1 cellular context compared by ENCODE assay signal in genomic region chr5:86617756-86618577, GRCh38.
TF ChIP-seq lines count a peak whose summit lies in the region.

A gene with protein sequence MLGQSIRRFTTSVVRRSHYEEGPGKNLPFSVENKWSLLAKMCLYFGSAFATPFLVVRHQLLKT (plus strand): TSS chr5:86617941. CDS start chr5:86618056, 115 bp downstream.

TF ChIP-seq in HepG2, 621 proteins besides CTCF, POLR2A, EP300 and RAD21 (continued from another document and continues in another):
- TF ChIP-seq, protein P1, sequence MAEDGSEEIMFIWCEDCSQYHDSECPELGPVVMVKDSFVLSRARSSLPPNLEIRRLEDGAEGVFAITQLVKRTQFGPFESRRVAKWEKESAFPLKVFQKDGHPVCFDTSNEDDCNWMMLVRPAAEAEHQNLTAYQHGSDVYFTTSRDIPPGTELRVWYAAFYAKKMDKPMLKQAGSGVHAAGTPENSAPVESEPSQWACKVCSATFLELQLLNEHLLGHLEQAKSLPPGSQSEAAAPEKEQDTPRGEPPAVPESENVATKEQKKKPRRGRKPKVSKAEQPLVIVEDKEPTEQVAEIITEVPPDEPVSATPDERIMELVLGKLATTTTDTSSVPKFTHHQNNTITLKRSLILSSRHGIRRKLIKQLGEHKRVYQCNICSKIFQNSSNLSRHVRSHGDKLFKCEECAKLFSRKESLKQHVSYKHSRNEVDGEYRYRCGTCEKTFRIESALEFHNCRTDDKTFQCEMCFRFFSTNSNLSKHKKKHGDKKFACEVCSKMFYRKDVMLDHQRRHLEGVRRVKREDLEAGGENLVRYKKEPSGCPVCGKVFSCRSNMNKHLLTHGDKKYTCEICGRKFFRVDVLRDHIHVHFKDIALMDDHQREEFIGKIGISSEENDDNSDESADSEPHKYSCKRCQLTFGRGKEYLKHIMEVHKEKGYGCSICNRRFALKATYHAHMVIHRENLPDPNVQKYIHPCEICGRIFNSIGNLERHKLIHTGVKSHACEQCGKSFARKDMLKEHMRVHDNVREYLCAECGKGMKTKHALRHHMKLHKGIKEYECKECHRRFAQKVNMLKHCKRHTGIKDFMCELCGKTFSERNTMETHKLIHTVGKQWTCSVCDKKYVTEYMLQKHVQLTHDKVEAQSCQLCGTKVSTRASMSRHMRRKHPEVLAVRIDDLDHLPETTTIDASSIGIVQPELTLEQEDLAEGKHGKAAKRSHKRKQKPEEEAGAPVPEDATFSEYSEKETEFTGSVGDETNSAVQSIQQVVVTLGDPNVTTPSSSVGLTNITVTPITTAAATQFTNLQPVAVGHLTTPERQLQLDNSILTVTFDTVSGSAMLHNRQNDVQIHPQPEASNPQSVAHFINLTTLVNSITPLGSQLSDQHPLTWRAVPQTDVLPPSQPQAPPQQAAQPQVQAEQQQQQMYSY (CRISPR knock-in tag; IDR thresholded peaks at IDR 0.05): no peak
- TF ChIP-seq, protein P2, sequence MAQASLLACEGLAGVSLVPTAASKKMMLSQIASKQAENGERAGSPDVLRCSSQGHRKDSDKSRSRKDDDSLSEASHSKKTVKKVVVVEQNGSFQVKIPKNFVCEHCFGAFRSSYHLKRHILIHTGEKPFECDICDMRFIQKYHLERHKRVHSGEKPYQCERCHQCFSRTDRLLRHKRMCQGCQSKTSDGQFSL (CRISPR knock-in tag; IDR thresholded peaks at IDR 0.05): no peak
- peak; percentile 99 for TF ChIP-seq CREM (IDR thresholded peaks at IDR 0.05)
- no peak for TF ChIP-seq CREM (CRISPR knock-in tag; IDR thresholded peaks at IDR 0.05)
- peak; percentile 95 for TF ChIP-seq ZFY (CRISPR knock-in tag; IDR thresholded peaks at IDR 0.05)
- TF ChIP-seq PHF20 (CRISPR knock-in tag; IDR thresholded peaks at IDR 0.05): peak; percentile 84
- TF ChIP-seq AGO2 (optimal IDR thresholded peaks at IDR 0.05; ENCODE audit: low read depth, low read length): peak; percentile 70
- TF ChIP-seq XRCC5 (optimal IDR thresholded peaks at IDR 0.05; ENCODE audit: low read length): peak; percentile 72
- no peak for TF ChIP-seq ZBTB4 (CRISPR knock-in tag; IDR thresholded peaks at IDR 0.05; ENCODE audit: borderline replicate concordance)
- TF ChIP-seq ZNF574 (CRISPR knock-in tag; IDR thresholded peaks at IDR 0.05): peak; percentile 92
- no peak for TF ChIP-seq HNRNPUL1 (IDR thresholded peaks at IDR 0.05; ENCODE audit: low read depth, low read length)
- TF ChIP-seq ZNF879 (CRISPR knock-in tag; IDR thresholded peaks at IDR 0.05): 0 out of 2 replicates have a peak, but pooled peaks have one; percentile 29
- TF ChIP-seq, protein P3, sequence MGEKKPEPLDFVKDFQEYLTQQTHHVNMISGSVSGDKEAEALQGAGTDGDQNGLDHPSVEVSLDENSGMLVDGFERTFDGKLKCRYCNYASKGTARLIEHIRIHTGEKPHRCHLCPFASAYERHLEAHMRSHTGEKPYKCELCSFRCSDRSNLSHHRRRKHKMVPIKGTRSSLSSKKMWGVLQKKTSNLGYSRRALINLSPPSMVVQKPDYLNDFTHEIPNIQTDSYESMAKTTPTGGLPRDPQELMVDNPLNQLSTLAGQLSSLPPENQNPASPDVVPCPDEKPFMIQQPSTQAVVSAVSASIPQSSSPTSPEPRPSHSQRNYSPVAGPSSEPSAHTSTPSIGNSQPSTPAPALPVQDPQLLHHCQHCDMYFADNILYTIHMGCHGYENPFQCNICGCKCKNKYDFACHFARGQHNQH (CRISPR knock-in tag; IDR thresholded peaks at IDR 0.05): peak; percentile 61; the same call in 1 of the 2 replicates
- peak; percentile 34; the same call in 1 of the 2 replicates for TF ChIP-seq ZMAT3 (CRISPR knock-in tag; conservative IDR thresholded peaks at IDR 0.05)
- peak; percentile 43; the same call in 1 of the 2 replicates for TF ChIP-seq MIER3 (CRISPR knock-in tag; IDR thresholded peaks at IDR 0.05; ENCODE audit: borderline replicate concordance)
- TF ChIP-seq RFXANK (CRISPR knock-in tag; IDR thresholded peaks at IDR 0.05): 0 out of 2 replicates have a peak, but pooled peaks have one; percentile 67
- TF ChIP-seq ZNF337 (CRISPR knock-in tag; IDR thresholded peaks at IDR 0.05; ENCODE audit: borderline replicate concordance, low read depth): 0 out of 2 replicates have a peak, but pooled peaks have one; percentile 29
- TF ChIP-seq ZNF34 (CRISPR knock-in tag; IDR thresholded peaks at IDR 0.05; ENCODE audit: borderline replicate concordance): peak; percentile 82; the same call in 1 of the 2 replicates
- 0 out of 2 replicates have a peak, but pooled peaks have one; percentile 34 for TF ChIP-seq HIVEP1 (CRISPR knock-in tag; IDR thresholded peaks at IDR 0.05)
- 0 out of 2 replicates have a peak, but pooled peaks have one; percentile 55 for TF ChIP-seq ELF4 (CRISPR knock-in tag; IDR thresholded peaks at IDR 0.05; ENCODE audit: borderline replicate concordance)
- no peak for TF ChIP-seq ZNF766 (CRISPR knock-in tag; IDR thresholded peaks at IDR 0.05; ENCODE audit: borderline replicate concordance)
- TF ChIP-seq ATF1 (CRISPR knock-in tag; IDR thresholded peaks at IDR 0.05): peak; percentile 89
- TF ChIP-seq, protein P4, sequence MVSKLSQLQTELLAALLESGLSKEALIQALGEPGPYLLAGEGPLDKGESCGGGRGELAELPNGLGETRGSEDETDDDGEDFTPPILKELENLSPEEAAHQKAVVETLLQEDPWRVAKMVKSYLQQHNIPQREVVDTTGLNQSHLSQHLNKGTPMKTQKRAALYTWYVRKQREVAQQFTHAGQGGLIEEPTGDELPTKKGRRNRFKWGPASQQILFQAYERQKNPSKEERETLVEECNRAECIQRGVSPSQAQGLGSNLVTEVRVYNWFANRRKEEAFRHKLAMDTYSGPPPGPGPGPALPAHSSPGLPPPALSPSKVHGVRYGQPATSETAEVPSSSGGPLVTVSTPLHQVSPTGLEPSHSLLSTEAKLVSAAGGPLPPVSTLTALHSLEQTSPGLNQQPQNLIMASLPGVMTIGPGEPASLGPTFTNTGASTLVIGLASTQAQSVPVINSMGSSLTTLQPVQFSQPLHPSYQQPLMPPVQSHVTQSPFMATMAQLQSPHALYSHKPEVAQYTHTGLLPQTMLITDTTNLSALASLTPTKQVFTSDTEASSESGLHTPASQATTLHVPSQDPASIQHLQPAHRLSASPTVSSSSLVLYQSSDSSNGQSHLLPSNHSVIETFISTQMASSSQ (IDR thresholded peaks at IDR 0.05; ENCODE audit: low read depth): peak; percentile 45; the same call in 1 of the 2 replicates
- TF ChIP-seq, protein P4 (CRISPR knock-in tag; IDR thresholded peaks at IDR 0.05; ENCODE audit: borderline replicate concordance): peak; percentile 73
- TF ChIP-seq ZFP36L2 (CRISPR knock-in tag; IDR thresholded peaks at IDR 0.05): 0 out of 2 replicates have a peak, but pooled peaks have one; percentile 57
- peak; percentile 27; the same call in 1 of the 2 replicates for TF ChIP-seq ZNF749 (CRISPR knock-in tag; IDR thresholded peaks at IDR 0.05; ENCODE audit: borderline replicate concordance)
- TF ChIP-seq SMAD3 (CRISPR knock-in tag; IDR thresholded peaks at IDR 0.05): peak; percentile 40
- peak; percentile 81 for TF ChIP-seq NRL (CRISPR knock-in tag; IDR thresholded peaks at IDR 0.05; ENCODE audit: borderline replicate concordance)
- no peak for TF ChIP-seq ZNF646 (CRISPR knock-in tag; IDR thresholded peaks at IDR 0.05)
- peak; percentile 27; the same call in 1 of the 2 replicates for TF ChIP-seq ZNF3 (CRISPR knock-in tag; IDR thresholded peaks at IDR 0.05)
- TF ChIP-seq, protein P5, sequence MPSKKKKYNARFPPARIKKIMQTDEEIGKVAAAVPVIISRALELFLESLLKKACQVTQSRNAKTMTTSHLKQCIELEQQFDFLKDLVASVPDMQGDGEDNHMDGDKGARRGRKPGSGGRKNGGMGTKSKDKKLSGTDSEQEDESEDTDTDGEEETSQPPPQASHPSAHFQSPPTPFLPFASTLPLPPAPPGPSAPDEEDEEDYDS (CRISPR knock-in tag; IDR thresholded peaks at IDR 0.05): peak; percentile 90
